ENCODE assay signal across 8 cellular contexts in the genomic region with DNA sequence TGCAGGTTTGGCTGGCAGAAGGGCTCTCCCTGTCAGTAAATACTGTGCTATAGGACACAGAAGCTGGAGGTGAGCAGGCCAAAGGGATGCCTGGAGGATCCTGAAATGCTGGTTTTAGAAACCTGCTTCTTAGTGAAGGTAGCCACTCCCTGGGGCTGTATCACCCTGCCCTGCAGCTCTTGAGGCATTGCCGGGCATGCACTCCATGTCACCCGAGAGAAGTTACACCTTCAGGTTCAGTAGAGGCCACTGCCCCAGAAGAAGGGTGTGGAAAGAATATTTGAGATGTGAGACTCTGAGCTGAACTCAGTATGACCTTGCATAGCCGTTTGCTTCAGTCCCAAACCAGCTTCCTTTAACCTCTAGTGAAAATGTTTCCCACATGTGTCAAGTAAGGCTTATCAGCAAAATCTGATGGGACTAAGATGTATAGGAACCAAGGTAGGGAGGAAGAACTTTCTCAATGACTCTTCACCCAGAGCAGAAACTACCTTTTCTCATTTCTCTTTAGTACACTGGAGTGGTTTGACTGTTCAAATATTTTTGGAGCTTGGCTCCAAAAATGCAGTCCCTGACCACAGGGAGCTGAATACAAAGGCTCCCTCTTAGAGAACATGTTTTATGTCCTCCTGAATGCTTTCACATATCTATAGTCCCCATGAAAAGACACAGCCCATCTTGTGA.
A peak's percentile ranks its signal among the peaks of the same experiment; 100 is the strongest.
DNase-seq lines count a peak whose midpoint lies in the region; ATAC-seq and TF ChIP-seq lines count a peak whose summit lies in the region.

No MANE protein-coding gene starts in this region.

- H3K27me3 ChIP-seq in right lobe of liver: no peaks in the 10 kb centered on the region

- H3K36me3 ChIP-seq in right lobe of liver: no peaks in the 10 kb centered on the region

- ATAC-seq in GM19438 (IDR thresholded peaks at IDR 0.05; ENCODE audit: low read depth, unreplicated experiment) (peak; percentile 25), HG03520 (IDR thresholded peaks at IDR 0.05; ENCODE audit: unreplicated experiment) (peak; percentile 43), right lobe of liver (no peak), GM18520 (IDR thresholded peaks at IDR 0.05; ENCODE audit: unreplicated experiment) (no peak)

- H3K27ac ChIP-seq in right lobe of liver: no peak overlapping the region

- intact Hi-C loops in right lobe of liver (cut with DNase I): no loop called here

- no peak overlapping the region for H3K4me3 ChIP-seq in right lobe of liver

- no peaks in the 10 kb centered on the region for H3K9me3 ChIP-seq in right lobe of liver

- no peaks in the 10 kb centered on the region for H3K4me1 ChIP-seq in right lobe of liver

- DNase-seq in EH (ENCODE audit: low read depth) (peak; percentile 34), kidney tubule cell (ENCODE audit: low spot score) (peak; percentile 16), NCI-H774 (lab: John Stamatoyannopoulos, UW) (no peak), cortex of kidney (lab: John Stamatoyannopoulos, UW) (no peak), right lobe of liver (no peak)

- no peak for TF ChIP-seq POLR2A in right lobe of liver (IDR thresholded peaks at IDR 0.05)

- 22% methylated on average over 1 of the region's 3 CpGs for WGBS in right lobe of liver (ENCODE audit: insufficient coverage, low coverage, low lambda C conversion rate, missing lambda C conversion rate)

- TF ChIP-seq CTCF in right lobe of liver (IDR thresholded peaks at IDR 0.05): no peak

Comparison
In these comparisons a context has a peak if more than half of its experiments do, and no peak if none do; other contexts are left out.
1. DNase-seq: peak in EH (single experiment) and kidney tubule cell (single experiment); none in NCI-H774 (single experiment), cortex of kidney (single experiment) and right lobe of liver (0 of 3).
2. ATAC-seq: peak in GM19438 (single experiment) and HG03520 (single experiment); none in right lobe of liver (0 of 4) and GM18520 (single experiment).